ENCODE assay signal across 18 cellular contexts in genomic region chr17:73265646-73266640, GRCh38. TPM values are rescaled to one million over a fixed set of nuclear protein-coding genes. Genes with fewer than 3 reads are reported as not detected.
DNase-seq lines count a peak whose midpoint lies in the region; ATAC-seq and TF ChIP-seq lines count a peak whose summit lies in the region.
"Had no signal": no experiment of that assay in that cellular context is flagged by ENCODE, and none has a peak within 500 bp of the region (broad histone marks: within the 10 kb centered on the region; RNA-seq: fewer than 3 reads in every experiment).

No MANE protein-coding gene starts in this region.

- H2BK5ac ChIP-seq in neuronal stem cell (ENCODE audit: low read length), result no peak overlapping the region

- no peak for ATAC-seq in WTC11
- ATAC-seq in stimulated activated naive B cell treated with anti-CD40 and anti-IgM and Interleukin-4, amounts not matched to agents 10 μg/mL and 1 μg/mL and 100 μg/mL, for 72 hours (replicated peaks), result no peak
- no peak for ATAC-seq in HG03565 (IDR thresholded peaks at IDR 0.05; ENCODE audit: unreplicated experiment)

- no peak overlapping the region for H2BK120ac ChIP-seq in neuronal stem cell (ENCODE audit: low read depth, low read length)

- no peak overlapping the region for H2AFZ ChIP-seq in neuronal stem cell (ENCODE audit: low read length)

- H3K4me1 ChIP-seq in neuronal stem cell (ENCODE audit: control insufficient read depth in 2 of 2, insufficient read depth in 1 of 2, low read depth in 1 of 2, low read length in 2 of 2) (peaks cover 27% of the 10 kb centered on the region in 2 donors), Caco-2 (no peaks in the 10 kb centered on the region)
- H3K4me1 ChIP-seq: BE2C had no signal

- H3K14ac ChIP-seq in neuronal stem cell (ENCODE audit: low read length), result no peak overlapping the region

- H3K4me3 ChIP-seq in neuronal stem cell (ENCODE audit: low read length in 2 of 2) (no peak overlapping the region), Caco-2 (ENCODE audit: low read depth, low read length) (no peak overlapping the region)

- H3K27me3 ChIP-seq in layer of hippocampus (ENCODE audit: control insufficient read depth, insufficient read depth, low read length), result no peaks in the 10 kb centered on the region
- H3K27me3 ChIP-seq in neuronal stem cell (ENCODE audit: control insufficient read depth in 3 of 3, insufficient read depth in 3 of 3, low read depth in 1 of 3, low read length in 3 of 3), result no peaks in the 10 kb centered on the region
- H3K27me3 ChIP-seq in Caco-2 (replicated peaks; ENCODE audit: control insufficient read depth, insufficient read depth, low read length), result no peaks in the 10 kb centered on the region
- H3K27me3 ChIP-seq: BE2C had no signal

- DNase-seq in HT1080 (ENCODE audit: low read depth) (peak; percentile 34), WTC11 (ENCODE audit: low spot score) (no peak), neuronal stem cell (ENCODE audit: low spot score) (no peak), AG08396 (ENCODE audit: low spot score) (no peak), Caco-2 (no peak)
- no peak for DNase-seq in stimulated activated naive B cell treated with anti-CD40 and anti-IgM and Interleukin-4, amounts not matched to agents 10 μg/mL and 1 μg/mL and 100 μg/mL, for 72 hours
- DNase-seq: BE2C; C1 segment of cervical spinal cord; CD4-positive, CD25-positive, alpha-beta regulatory T cell; CD8-positive, alpha-beta memory T cell; DMS153; DMS79 treated with DMSO at 0.1 percent for 48 hours; GF-D8; GOT3; H7 had no signal

- peak overlapping the region; percentile 42 for H2AK5ac ChIP-seq in neuronal stem cell (ENCODE audit: low read depth, low read length)

- H3K4me1 Mint-ChIP-seq in WTC11 (peaks cover 22% of the 10 kb centered on the region), Caco-2 (ENCODE audit: low read depth, unreplicated experiment) (no peaks in the 10 kb centered on the region)
- H3K4me1 Mint-ChIP-seq in stimulated activated naive B cell treated with anti-CD40 and anti-IgM and Interleukin-4, amounts not matched to agents 10 μg/mL and 1 μg/mL and 100 μg/mL, for 72 hours, result no peaks in the 10 kb centered on the region
- H3K4me1 Mint-ChIP-seq: CD4-positive, CD25-positive, alpha-beta regulatory T cell; CD8-positive, alpha-beta memory T cell had no signal

- H3K4me2 ChIP-seq in neuronal stem cell (ENCODE audit: insufficient read depth, low read length, poor library complexity, severe bottlenecking), result no peak overlapping the region

- POLR2A ChIA-PET in WTC11 (lab: Charles Lee) (no interaction called here), Caco-2 (lab: Charles Lee) (no interaction called here)

- H3K4me3 Mint-ChIP-seq in WTC11 (no peak overlapping the region), Caco-2 (ENCODE audit: unreplicated experiment) (no peak overlapping the region)
- H3K4me3 Mint-ChIP-seq in stimulated activated naive B cell treated with anti-CD40 and anti-IgM and Interleukin-4, amounts not matched to agents 10 μg/mL and 1 μg/mL and 100 μg/mL, for 72 hours, result no peak overlapping the region
- H3K4me3 Mint-ChIP-seq: CD4-positive, CD25-positive, alpha-beta regulatory T cell had no signal

- no peak overlapping the region for H3K4ac ChIP-seq in neuronal stem cell (ENCODE audit: low read length)

- H3K27ac ChIP-seq in layer of hippocampus (ENCODE audit: low read depth, low read length) (peak overlapping the region; percentile 4), neuronal stem cell (replicated peaks; ENCODE audit: low read length) (no peak overlapping the region)

- TF ChIP-seq CTCF in WTC11 (IDR thresholded peaks at IDR 0.05) (no peak), Caco-2 (IDR thresholded peaks at IDR 0.05; ENCODE audit: insufficient read depth in 1 of 2, low read depth in 1 of 2, low read length in 1 of 2, severe bottlenecking in 1 of 2, unreplicated experiment in 1 of 2) (no peak)

- H3K27ac Mint-ChIP-seq in WTC11, result peak overlapping the region; percentile 66; the same call in 1 of the 2 replicates
- no peak overlapping the region for H3K27ac Mint-ChIP-seq in stimulated activated naive B cell treated with anti-CD40 and anti-IgM and Interleukin-4, amounts not matched to agents 10 μg/mL and 1 μg/mL and 100 μg/mL, for 72 hours
- H3K27ac Mint-ChIP-seq in Caco-2 (ENCODE audit: unreplicated experiment), result no peak overlapping the region
- H3K27ac Mint-ChIP-seq: CD4-positive, CD25-positive, alpha-beta regulatory T cell; CD8-positive, alpha-beta memory T cell had no signal

- peaks cover 3% of the 10 kb centered on the region for H3K27me3 Mint-ChIP-seq in WTC11 (ENCODE audit: low read depth)
- H3K27me3 Mint-ChIP-seq in stimulated activated naive B cell treated with anti-CD40 and anti-IgM and Interleukin-4, amounts not matched to agents 10 μg/mL and 1 μg/mL and 100 μg/mL, for 72 hours, result peaks cover 5% of the 10 kb centered on the region in 2 donors
- no peaks in the 10 kb centered on the region for H3K27me3 Mint-ChIP-seq in Caco-2 (ENCODE audit: insufficient read depth, unreplicated experiment)
- H3K27me3 Mint-ChIP-seq: CD4-positive, CD25-positive, alpha-beta regulatory T cell had no signal

- no peak overlapping the region for H2BK12ac ChIP-seq in neuronal stem cell (ENCODE audit: low read length)

- BruUV-seq in Caco-2 (replicated peaks; lab: Mats Ljungman, UMichigan), result no TSS peak

- WGBS in neuronal stem cell (ENCODE audit: extremely low coverage in 2 of 2, insufficient read length in 2 of 2, insufficient replicate concordance in 1 of 2), 2 donors, result no CpG with 5 or more reads among the region's 24 CpGs

- H2BK15ac ChIP-seq in neuronal stem cell (ENCODE audit: low read length), result no peak overlapping the region

- CTCF ChIA-PET in WTC11 (lab: Charles Lee), result interaction anchor here (1.0 kb wide), 1 partner anchor 104 kb away, joined by 3 read pairs; no protein-coding TSS in a partner anchor
- CTCF ChIA-PET in Caco-2 (lab: Charles Lee), result interaction anchor here (1.6 kb wide), 1 partner anchor 44 kb away, joined by 4 read pairs; no protein-coding TSS in a partner anchor

- no peak overlapping the region for H4K91ac ChIP-seq in neuronal stem cell (ENCODE audit: low read depth, low read length, poor library complexity)

- intact Hi-C loops in Caco-2 (cut with micrococcal nuclease; ENCODE audit: unreplicated experiment), result no loop called here

- no peak overlapping the region for H4K8ac ChIP-seq in neuronal stem cell (ENCODE audit: low read depth, low read length)

- H3K9ac ChIP-seq in neuronal stem cell (ENCODE audit: low read depth, low read length, poor library complexity), result no peak overlapping the region

- H3K9me3 Mint-ChIP-seq in WTC11, result 0 out of 2 replicates have a peak, but pooled peaks cover 4% of the 10 kb centered on the region
- H3K9me3 Mint-ChIP-seq in stimulated activated naive B cell treated with anti-CD40 and anti-IgM and Interleukin-4, amounts not matched to agents 10 μg/mL and 1 μg/mL and 100 μg/mL, for 72 hours, result no peaks in the 10 kb centered on the region
- H3K9me3 Mint-ChIP-seq in Caco-2 (ENCODE audit: unreplicated experiment), result no peaks in the 10 kb centered on the region
- H3K9me3 Mint-ChIP-seq: CD4-positive, CD25-positive, alpha-beta regulatory T cell; CD8-positive, alpha-beta memory T cell had no signal

- H3K23ac ChIP-seq in neuronal stem cell (ENCODE audit: low read depth, low read length, poor library complexity), result no peak overlapping the region

- H3K79me1 ChIP-seq in neuronal stem cell (ENCODE audit: low read depth, low read length), result no peaks in the 10 kb centered on the region

- peaks cover 0 to 3% of the 10 kb centered on the region in 2 donors for H3K9me3 ChIP-seq in neuronal stem cell (replicated peaks in 1 of 2; ENCODE audit: control insufficient read depth in 2 of 2, insufficient read depth in 1 of 2, low read depth in 1 of 2, low read length in 2 of 2)
- no peaks in the 10 kb centered on the region; the same call in 1 of the 2 replicates for H3K9me3 ChIP-seq in Caco-2
- H3K9me3 ChIP-seq: BE2C had no signal

- H3K36me3 ChIP-seq in neuronal stem cell (replicated peaks in 1 of 2; ENCODE audit: control insufficient read depth in 2 of 2, insufficient read depth in 2 of 2, low read length in 2 of 2), result no peaks in the 10 kb centered on the region
- H3K36me3 ChIP-seq in Caco-2 (ENCODE audit: control insufficient read depth, insufficient read depth, low read length), result no peaks in the 10 kb centered on the region
- H3K36me3 ChIP-seq: BE2C had no signal

- H3K36me3 Mint-ChIP-seq in WTC11, result no peaks in the 10 kb centered on the region
- no peaks in the 10 kb centered on the region for H3K36me3 Mint-ChIP-seq in stimulated activated naive B cell treated with anti-CD40 and anti-IgM and Interleukin-4, amounts not matched to agents 10 μg/mL and 1 μg/mL and 100 μg/mL, for 72 hours
- H3K36me3 Mint-ChIP-seq in Caco-2 (ENCODE audit: insufficient read depth, unreplicated experiment), result no peaks in the 10 kb centered on the region
- H3K36me3 Mint-ChIP-seq: CD4-positive, CD25-positive, alpha-beta regulatory T cell; CD8-positive, alpha-beta memory T cell had no signal

- no peak overlapping the region for H3K18ac ChIP-seq in neuronal stem cell (ENCODE audit: low read length)

TF ChIP-seq in WTC11, 78 proteins besides CTCF, POLR2A, EP300 and RAD21 (continues in another document):
- TF ChIP-seq HMGXB4 (CRISPR knock-in tag; IDR thresholded peaks at IDR 0.05) (no peak), CBFB (CRISPR knock-in tag; IDR thresholded peaks at IDR 0.05; ENCODE audit: low read depth) (no peak)

RNA-seq across cellular contexts. Expression of gene CPSF4L, which starts 4.3 kb away (rescaled TPM):
- not detected in 2 replicates for total RNA-seq in HT1080 (2014; rRNA removed; shearing (Covaris generic))
- polyA plus RNA-seq in HT1080 (2015; cell fraction: cytosol; rRNA removed), result not detected in 2 replicates
- polyA plus RNA-seq in HT1080 (2015; cell fraction: nucleus; rRNA removed), result not detected in 2 replicates
- total RNA-seq in WTC11 (2021) (not detected in 3 replicates), Caco-2 (2022) (not detected in 2 replicates)
- polyA plus RNA-seq in neuronal stem cell (2013, experiment 1 of 2), result not detected
- not detected for polyA plus RNA-seq in neuronal stem cell (2013, experiment 2 of 2)
- total RNA-seq: A172; CD4-positive, CD25-positive, alpha-beta regulatory T cell; CD8-positive, alpha-beta memory T cell; H7 had no signal
- polyA plus RNA-seq: CD4-positive, CD25-positive, alpha-beta regulatory T cell; CD8-positive, alpha-beta memory T cell had no signal

RNA-seq across cellular contexts. Expression of gene CDC42EP4, which starts 45.9 kb away (rescaled TPM):
- 27.2 and 37.0 TPM in 2 replicates for total RNA-seq in HT1080 (2014; rRNA removed; shearing (Covaris generic))
- 29.5 and 32.4 TPM in 2 replicates for polyA plus RNA-seq in HT1080 (2015; cell fraction: cytosol; rRNA removed)
- 14.0 and 16.8 TPM in 2 replicates for polyA plus RNA-seq in HT1080 (2015; cell fraction: nucleus; rRNA removed)
- 17.0 to 18.8 TPM (median 18.4 TPM) in 3 replicates for total RNA-seq in WTC11 (2021)
- polyA plus RNA-seq in neuronal stem cell (2013, experiment 1 of 2), result 23.5 TPM
- 23.9 TPM for polyA plus RNA-seq in neuronal stem cell (2013, experiment 2 of 2)
- total RNA-seq in Caco-2 (2022), result 25.8 and 27.9 TPM in 2 replicates
